ENCODE assay signal across 8 cellular contexts in genomic region chr1:228139406-228139930, GRCh38. TPM values are rescaled to one million over a fixed set of nuclear protein-coding genes. Genes with fewer than 3 reads are reported as not detected.
DNase-seq lines count a peak whose midpoint lies in the region; ATAC-seq and TF ChIP-seq lines count a peak whose summit lies in the region.

No MANE protein-coding gene starts in this region.

- H3K27me3 ChIP-seq in HUES64 (ENCODE audit: insufficient read depth, low read length) (peaks cover 41% of the 10 kb centered on the region), mammary epithelial cell (ENCODE audit: insufficient read depth, low read length) (no peaks in the 10 kb centered on the region), mucosa of rectum (ENCODE audit: control insufficient read depth in 2 of 2, insufficient read depth in 2 of 2, low read length in 2 of 2) (no peaks in the 10 kb centered on the region)

- H3K9me3 ChIP-seq in HUES64 (ENCODE audit: insufficient read depth, low read depth, low read length) (no peaks in the 10 kb centered on the region), mammary epithelial cell (replicated peaks; ENCODE audit: insufficient read depth, low read length) (no peaks in the 10 kb centered on the region), mucosa of rectum (ENCODE audit: control insufficient read depth in 2 of 2, low read length in 2 of 2) (no peaks in the 10 kb centered on the region)

- CTCF ChIA-PET in mammary epithelial cell (lab: Charles Lee; ENCODE audit: low non-redundant PET): no interaction called here

- no TSS peak for BruUV-seq in mammary epithelial cell (replicated peaks; lab: Mats Ljungman, UMichigan)

- H4K20me1 ChIP-seq in mammary epithelial cell (ENCODE audit: insufficient read depth, low read length): peaks cover 5% of the 10 kb centered on the region

- H3K4me1 ChIP-seq in HUES64 (ENCODE audit: insufficient read depth, low read length) (no peaks in the 10 kb centered on the region), mammary epithelial cell (ENCODE audit: insufficient read depth, low read length) (peaks cover 30% of the 10 kb centered on the region), mucosa of rectum (ENCODE audit: control insufficient read depth in 2 of 2, insufficient read depth in 2 of 2, low read length in 2 of 2) (peaks cover 21 to 22% of the 10 kb centered on the region in 2 donors)

- peak overlapping the region; percentile 100 for H3K4me3 ChIP-seq in HUES64 (ENCODE audit: low read length)
- H3K4me3 ChIP-seq in mammary epithelial cell (replicated peaks in 1 of 3; ENCODE audit: insufficient read depth in 1 of 3, low read depth in 2 of 3, low read length in 3 of 3): peak overlapping the region; percentile 45 to 93 (median 53)
- H3K4me3 ChIP-seq in mucosa of rectum (ENCODE audit: low read length in 2 of 2): peak overlapping the region; percentile 85 to 90

- 23% methylated on average over 30 of the region's 30 CpGs for WGBS in HUES64
- WGBS in mammary epithelial cell (ENCODE audit: low coverage, missing lambda C conversion rate): 16% methylated on average over 14 of the region's 30 CpGs

- TF ChIP-seq CTCF in 22Rv1 (IDR thresholded peaks at IDR 0.05): no peak
- no peak for TF ChIP-seq CTCF in mammary epithelial cell (conservative IDR thresholded peaks at IDR 0.05 in 1 of 2, IDR thresholded peaks at IDR 0.05 in 1 of 2; ENCODE audit: extremely low read depth in 1 of 2, insufficient read depth in 1 of 2, low read depth in 1 of 2, low read length in 2 of 2)

- H3K27ac ChIP-seq in 22Rv1 (peak overlapping the region; percentile 86), HUES64 (ENCODE audit: low read depth, low read length) (peak overlapping the region; percentile 86), mammary epithelial cell (ENCODE audit: insufficient read depth, low read depth, low read length) (peak overlapping the region; percentile 54), mucosa of rectum (ENCODE audit: low read depth in 2 of 2, low read length in 2 of 2) (peak overlapping the region; percentile 98 to 100)

- peaks cover 43% of the 10 kb centered on the region for H3K79me2 ChIP-seq in mammary epithelial cell (ENCODE audit: insufficient read depth, low read length)

- in situ Hi-C loops in mammary epithelial cell (cut with MboI; ENCODE audit: low sequenced_read_pairs in 2 of 2): loop anchor here in 1 of 2 donors (10.0 kb wide), 1 partner anchor 315 kb away; a partner anchor contains a TSS

- ATAC-seq in sciatic nerve: no peak

- intact Hi-C loops in mammary epithelial cell (cut with micrococcal nuclease): no loop called here
- intact Hi-C loops in sciatic nerve (cut with DNase I): no loop called here

- no peaks in the 10 kb centered on the region for H3K36me3 ChIP-seq in HUES64 (ENCODE audit: insufficient read depth, low read length)
- no peaks in the 10 kb centered on the region for H3K36me3 ChIP-seq in mammary epithelial cell (ENCODE audit: insufficient read depth, low read length)
- H3K36me3 ChIP-seq in mucosa of rectum (ENCODE audit: control insufficient read depth in 2 of 2, insufficient read depth in 2 of 2, low read length in 2 of 2): peaks cover 0 to 6% of the 10 kb centered on the region in 2 donors

- H3K4me2 ChIP-seq in mammary epithelial cell (ENCODE audit: insufficient read depth, low read depth, low read length): peak overlapping the region; percentile 75

- H3K9ac ChIP-seq in HUES64 (ENCODE audit: low read depth, low read length): peak overlapping the region; percentile 39
- peak overlapping the region; percentile 29 for H3K9ac ChIP-seq in mammary epithelial cell (ENCODE audit: insufficient read depth, low read length)
- H3K9ac ChIP-seq in mucosa of rectum (ENCODE audit: low read depth in 1 of 2, low read length in 2 of 2): peak overlapping the region; percentile 72 to 95

- DNase-seq in mammary epithelial cell: no peak
- DNase-seq in NOMO-1 treated with dmso at 0.1 percent for 144 hours (lab: John Stamatoyannopoulos, UW; ENCODE audit: unreplicated experiment): no peak
- no peak for DNase-seq in Kasumi-1 (lab: John Stamatoyannopoulos, UW)
- no peak for DNase-seq in sciatic nerve (ENCODE audit: low spot score)
- DNase-seq in cerebellar nuclear complex (lab: John Stamatoyannopoulos, UW): no peak

- dilution Hi-C loops in mammary epithelial cell (cut with HindIII; ENCODE audit: low sequenced_read_pairs): loop anchor here (5.0 kb wide), 3 partner anchors 73 to 373 kb away; no protein-coding TSS in a partner anchor

- H2AFZ ChIP-seq in mammary epithelial cell (ENCODE audit: low read depth, low read length): peak overlapping the region; percentile 97

RNA-seq across cellular contexts. Expression of gene GUK1, which starts 0.6 kb away (rescaled TPM):
- 85.7 TPM for polyA plus RNA-seq in HUES64 (2013, experiment 1 of 2)
- polyA plus RNA-seq in HUES64 (2013, experiment 2 of 2): 83.2 TPM
- total RNA-seq in mammary epithelial cell (100 to 1,000 TPM; 229 to 242 TPM), sciatic nerve (250 TPM)
- 461 TPM for polyA plus RNA-seq in mammary epithelial cell
- 86.1 TPM for polyA minus RNA-seq in mammary epithelial cell

RNA-seq across cellular contexts. Expression of gene GJC2, which starts 10.3 kb away (rescaled TPM):
- 0.35 TPM for polyA plus RNA-seq in HUES64 (2013, experiment 1 of 2)
- polyA plus RNA-seq in HUES64 (2013, experiment 2 of 2): 0.38 TPM
- total RNA-seq in mammary epithelial cell (under 1 TPM; 0.33 to 0.47 TPM), sciatic nerve (10.5 TPM)
- 0.14 TPM for polyA plus RNA-seq in mammary epithelial cell
- not detected for polyA minus RNA-seq in mammary epithelial cell

RNA-seq across cellular contexts. Expression of gene IBA57, which starts 26.1 kb away (rescaled TPM):
- 3.6 TPM for polyA plus RNA-seq in HUES64 (2013, experiment 1 of 2)
- polyA plus RNA-seq in HUES64 (2013, experiment 2 of 2): 2.9 TPM
- total RNA-seq in mammary epithelial cell (1 to 10 TPM; 7.0 to 8.0 TPM), sciatic nerve (10.4 TPM)
- polyA plus RNA-seq in mammary epithelial cell: 2.6 TPM
- polyA minus RNA-seq in mammary epithelial cell: 3.0 TPM

RNA-seq across cellular contexts. Expression of gene MRPL55, which starts 30.4 kb away (rescaled TPM):
- polyA plus RNA-seq in HUES64 (2013, experiment 1 of 2): 47.5 TPM
- polyA plus RNA-seq in HUES64 (2013, experiment 2 of 2): 53.4 TPM
- total RNA-seq in mammary epithelial cell (10 to 100 TPM; 37.7 to 42.3 TPM), sciatic nerve (34.2 TPM)
- polyA plus RNA-seq in mammary epithelial cell: 66.4 TPM
- 11.7 TPM for polyA minus RNA-seq in mammary epithelial cell

RNA-seq across cellular contexts. Expression of gene C1orf35, which starts 36.3 kb away (rescaled TPM):
- polyA plus RNA-seq in HUES64 (2013, experiment 1 of 2): 21.1 TPM
- polyA plus RNA-seq in HUES64 (2013, experiment 2 of 2): 18.2 TPM
- total RNA-seq in mammary epithelial cell: 10 to 100 TPM in 1 of 2 donors, 1 to 10 TPM in 1; 5.7 to 19.6 TPM
- polyA plus RNA-seq in mammary epithelial cell: 14.5 TPM
- polyA minus RNA-seq in mammary epithelial cell: 9.7 TPM
- total RNA-seq in sciatic nerve: 15.8 TPM

Comparison
In these comparisons a context has a peak if more than half of its experiments do, and no peak if none do; other contexts are left out.
1. H3K9ac ChIP-seq: peak in every context shown above with its lines; median percentile 84 in mucosa of rectum; 39 in HUES64; 29 in mammary epithelial cell.